Comparison of ENCODE assay signal across 33 cellular contexts in genomic region chr10:128943111-128943510, GRCh38.
"Had no signal": no experiment of that assay in that cellular context is flagged by ENCODE, and none has a peak within 500 bp of the region (broad histone marks: within the 10 kb centered on the region; RNA-seq: fewer than 3 reads in every experiment).

No MANE protein-coding gene starts in this region.

- H3K36me3 Mint-ChIP-seq: activated naive CD8-positive, alpha-beta T cell treated with anti-CD3 and anti-CD28 coated beads for 36 hours; brain; type B pancreatic cell had no signal

- H3K9me3 ChIP-seq: adrenal gland, ascending aorta, ovary, psoas muscle, thoracic aorta, uterus had no signal

- H3K4me1 ChIP-seq: adrenal gland, ascending aorta, esophagus squamous epithelium, psoas muscle, uterus had no signal

- H2AFZ ChIP-seq: hepatocyte had no signal

- H3K27ac Mint-ChIP-seq: activated naive CD4-positive, alpha-beta T cell treated with anti-CD3 and anti-CD28 coated beads for 36 hours; activated naive CD8-positive, alpha-beta T cell treated with anti-CD3 and anti-CD28 coated beads for 36 hours; activated T-cell treated with anti-CD3 and anti-CD28 coated beads, Interleukin-2, amount 50 U/mL, for 72 hours; dendritic cell treated with granulocyte-macrophage colony-stimulating factor and Interleukin-4, amounts not matched to agents 40 ng/mL and 50 ng/mL, for 4 days; T-helper 1 cell treated with Interleukin-12 subunit alpha and Interleukin-12 subunit beta and Interleukin-4 antibody, amounts not matched to agents 30 μg/mL and 1 μg/mL, for 36 hours; type B pancreatic cell had no signal

- DNase-seq: activated CD4-positive, alpha-beta T cell treated with anti-CD3 and anti-CD28 coated beads for 4 hours; activated CD4-positive, alpha-beta T cell treated with anti-CD3 and anti-CD28 coated beads, Interleukin-2, amount 50 U/mL, for 4 hours; activated effector memory CD4-positive, alpha-beta T cell treated with anti-CD3 and anti-CD28 coated beads, Interleukin-2, amount 50 U/mL, for 16 hours; activated naive CD4-positive, alpha-beta T cell treated with anti-CD3 and anti-CD28 coated beads for 36 hours; activated naive CD8-positive, alpha-beta T cell treated with anti-CD3 and anti-CD28 coated beads for 36 hours; activated T-cell treated with anti-CD3 and anti-CD28 coated beads for 4 hours; activated T-cell treated with anti-CD3 and anti-CD28 coated beads, Interleukin-2, amount 50 U/mL, for 72 hours; effector CD4-positive, alpha-beta T cell; esophagus squamous epithelium; foreskin melanocyte; left cardiac atrium; left ventricle myocardium superior; naive B cell; ovary; psoas muscle; right cardiac atrium; stimulated activated CD4-positive, alpha-beta T cell treated with anti-CD3 and anti-CD28 coated beads, Interleukin-2, amount 100 ng/mL, for 48 hours; stimulated activated naive CD8-positive, alpha-beta T cell treated with anti-CD3 and anti-CD28 coated beads, Interleukin-15, Interleukin-2, amounts not matched to agents 100 U/mL and 50 U/mL, for 24 hours; SW 1271; T-helper 9 cell had no signal

- H3K4me3 Mint-ChIP-seq: activated naive CD4-positive, alpha-beta T cell treated with anti-CD3 and anti-CD28 coated beads for 36 hours; activated naive CD8-positive, alpha-beta T cell treated with anti-CD3 and anti-CD28 coated beads for 36 hours; activated T-cell treated with anti-CD3 and anti-CD28 coated beads, Interleukin-2, amount 50 U/mL, for 72 hours; brain; dendritic cell treated with granulocyte-macrophage colony-stimulating factor and Interleukin-4, amounts not matched to agents 40 ng/mL and 50 ng/mL, for 4 days; naive B cell; neural crest cell; T-helper 1 cell treated with Interleukin-12 subunit alpha and Interleukin-12 subunit beta and Interleukin-4 antibody, amounts not matched to agents 30 μg/mL and 1 μg/mL, for 36 hours; type B pancreatic cell had no signal

- H3K27me3 ChIP-seq: adrenal gland, ascending aorta, cardiac muscle cell, esophagus squamous epithelium, ovary, uterus had no signal

- H3K4me2 ChIP-seq: hepatocyte had no signal

- H3K4me3 ChIP-seq: adrenal gland, ascending aorta, cardiac muscle cell, esophagus squamous epithelium, hepatocyte, ovary, psoas muscle, thoracic aorta, uterus had no signal

- H3K79me2 ChIP-seq: hepatocyte had no signal

- H3K27me3 Mint-ChIP-seq: dendritic cell treated with granulocyte-macrophage colony-stimulating factor and Interleukin-4, amounts not matched to agents 40 ng/mL and 50 ng/mL, for 4 days; type B pancreatic cell had no signal

- H3K4me1 Mint-ChIP-seq: activated naive CD8-positive, alpha-beta T cell treated with anti-CD3 and anti-CD28 coated beads for 36 hours; naive B cell had no signal

- H3K36me3 ChIP-seq: adrenal gland, ascending aorta, cardiac muscle cell, esophagus squamous epithelium, ovary, thoracic aorta, uterus had no signal

- H3K27ac ChIP-seq: adrenal gland, ascending aorta, cardiac muscle cell, epithelial cell of prostate, esophagus squamous epithelium, hepatocyte, ovary, psoas muscle, thoracic aorta, uterus, VCaP had no signal
